Comparison of ENCODE assay signal across 16 cellular contexts in the genomic region with DNA sequence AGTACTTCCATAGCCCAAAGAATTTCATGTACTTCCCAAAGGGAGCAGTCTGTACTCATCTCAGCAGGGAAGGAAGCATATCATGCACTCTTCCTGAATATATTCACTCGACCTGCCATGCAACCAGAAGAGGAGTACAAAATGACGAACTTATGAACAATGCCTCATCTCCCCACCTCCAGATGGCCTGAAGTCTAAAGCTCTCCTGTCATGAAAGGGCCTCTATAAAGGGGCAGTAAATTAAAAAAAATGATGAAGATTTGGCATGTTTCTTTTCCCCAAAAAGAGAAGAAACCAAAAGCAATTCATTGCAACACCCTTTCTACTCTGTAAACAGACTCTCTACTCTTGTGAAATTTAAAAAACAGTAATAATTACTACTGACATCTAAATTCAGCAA.
DNase-seq lines count a peak whose midpoint lies in the region; ATAC-seq, FAIRE-seq and TF ChIP-seq lines count a peak whose summit lies in the region.
"Had no signal": no experiment of that assay in that cellular context is flagged by ENCODE, and none has a peak within 500 bp of the region (broad histone marks: within the 10 kb centered on the region; RNA-seq: fewer than 3 reads in every experiment).

No MANE protein-coding gene starts in this region.

- H3K4me1 Mint-ChIP-seq in astrocyte (ENCODE audit: low read depth, unreplicated experiment), result peaks cover 8% of the 10 kb centered on the region

- H4K20me1 ChIP-seq in DND-41 (ENCODE audit: insufficient read depth, low read length), result no peaks in the 10 kb centered on the region
- H4K20me1 ChIP-seq in astrocyte (ENCODE audit: insufficient read depth, low read length), result no peaks in the 10 kb centered on the region

- no peak for TF ChIP-seq CTCF in DND-41 (IDR thresholded peaks at IDR 0.05; ENCODE audit: borderline replicate concordance, extremely low read depth, low read length, poor library complexity, severe bottlenecking)
- no peak for TF ChIP-seq CTCF in astrocyte (IDR thresholded peaks at IDR 0.05; ENCODE audit: insufficient read depth, low read depth, low read length)

- no peaks in the 10 kb centered on the region for H3K9me3 Mint-ChIP-seq in astrocyte (ENCODE audit: unreplicated experiment)
- H3K9me3 Mint-ChIP-seq: HFFc6 had no signal

- H3K4me2 ChIP-seq in DND-41 (ENCODE audit: insufficient read depth, low read length), result no peak overlapping the region
- no peak overlapping the region for H3K4me2 ChIP-seq in astrocyte (ENCODE audit: low read length)
- no peak overlapping the region for H3K4me2 ChIP-seq in mesenchymal stem cell (ENCODE audit: low read length, poor library complexity, severe bottlenecking)

- H2BK15ac ChIP-seq in mesenchymal stem cell (ENCODE audit: low read depth, poor library complexity, severe bottlenecking), result no peak overlapping the region

- no peak for ATAC-seq in DND-41 (ENCODE audit: insufficient read depth, low read depth)

- H3K23ac ChIP-seq in mesenchymal stem cell (ENCODE audit: low read length in 2 of 2), result no peak overlapping the region

- no peak overlapping the region for H2BK120ac ChIP-seq in mesenchymal stem cell (ENCODE audit: low read depth, low read length)

- H3K14ac ChIP-seq in mesenchymal stem cell (ENCODE audit: low read length in 2 of 2), result no peak overlapping the region

- no peak overlapping the region for H2BK5ac ChIP-seq in mesenchymal stem cell (ENCODE audit: low read depth, low read length, poor library complexity, severe bottlenecking)

- no peak overlapping the region for H2BK12ac ChIP-seq in mesenchymal stem cell (ENCODE audit: low read length in 2 of 2)

- no peak for DNase-seq in DND-41
- peak; percentile 61 for DNase-seq in NCI-H69 (lab: John Stamatoyannopoulos, UW)
- no peak for DNase-seq in astrocyte (ENCODE audit: low read depth)
- DNase-seq in mesenchymal stem cell, result peak; percentile 17
- DNase-seq in NCI-H524 (lab: John Stamatoyannopoulos, UW), result no peak
- DNase-seq in COLO668 (lab: John Stamatoyannopoulos, UW; ENCODE audit: unreplicated experiment), result no peak
- DNase-seq in stimulated activated CD4-positive, alpha-beta T cell treated with anti-CD3 and anti-CD28 coated beads, Interleukin-1b, Interleukin-23, amount 100 ng/mL, for 48 hours, result no peak
- DNase-seq: DMS 273 treated with DMSO at 0.1 percent for 48 hours, HFFc6, MG63, NCI-H1092 treated with DMSO at 0.1 percent for 48 hours, NCI-H1694 treated with DMSO at 0.1 percent for 48 hours, NCI-H2107, NCI-H2227 treated with DMSO at 0.1 percent for 48 hours, NCI-H524 treated with DMSO at 0.1 percent for 48 hours, SHP77 treated with DMSO at 0.1 percent for 48 hours had no signal

- no peak overlapping the region for H3K27ac Mint-ChIP-seq in astrocyte (ENCODE audit: unreplicated experiment)
- H3K27ac Mint-ChIP-seq: HFFc6 had no signal

- H3K27me3 Mint-ChIP-seq in astrocyte (ENCODE audit: low read depth, unreplicated experiment), result no peaks in the 10 kb centered on the region

- H3K27ac ChIP-seq in DND-41 (ENCODE audit: low read length) (no peak overlapping the region), astrocyte (ENCODE audit: low read depth, low read length) (no peak overlapping the region), mesenchymal stem cell (ENCODE audit: low read length, poor library complexity, severe bottlenecking) (no peak overlapping the region)

- H3K4me3 ChIP-seq in DND-41 (ENCODE audit: low read depth in 1 of 2, low read length in 2 of 2) (no peak overlapping the region), astrocyte (ENCODE audit: insufficient read depth, low read depth, low read length) (no peak overlapping the region), mesenchymal stem cell (ENCODE audit: insufficient read depth in 1 of 2, low read depth in 1 of 2, low read length in 2 of 2) (no peak overlapping the region)
- H3K4me3 ChIP-seq: MG63 had no signal

- no peak overlapping the region for H4K91ac ChIP-seq in mesenchymal stem cell (ENCODE audit: low read length)

- FAIRE-seq in astrocyte (lab: Jason Lieb, UNC), result no peak

- no peak overlapping the region for H2AK5ac ChIP-seq in mesenchymal stem cell (ENCODE audit: low read length, severe bottlenecking)

- no peaks in the 10 kb centered on the region for H3K9me3 ChIP-seq in DND-41 (ENCODE audit: insufficient read depth, low read length, severe bottlenecking)
- H3K9me3 ChIP-seq in astrocyte (ENCODE audit: insufficient read depth, low read depth, low read length), result no peaks in the 10 kb centered on the region
- H3K9me3 ChIP-seq in mesenchymal stem cell (ENCODE audit: control insufficient read depth, low read length), result no peaks in the 10 kb centered on the region
- H3K9me3 ChIP-seq: MG63 had no signal

- H3K27me3 ChIP-seq in DND-41 (ENCODE audit: insufficient read depth, low read length, poor library complexity), result no peaks in the 10 kb centered on the region
- no peaks in the 10 kb centered on the region for H3K27me3 ChIP-seq in astrocyte (ENCODE audit: insufficient read depth, low read length)
- no peaks in the 10 kb centered on the region for H3K27me3 ChIP-seq in mesenchymal stem cell (ENCODE audit: control insufficient read depth in 1 of 2, insufficient read depth in 1 of 2, low read length in 2 of 2)
- H3K27me3 ChIP-seq: MG63 had no signal

- no CpG with 5 or more reads among the region's 2 CpGs for WGBS in mesenchymal stem cell

- H3K79me1 ChIP-seq in mesenchymal stem cell (replicated peaks; ENCODE audit: low read length, poor library complexity, severe bottlenecking), result no peaks in the 10 kb centered on the region

- H3K36me3 ChIP-seq in DND-41 (ENCODE audit: insufficient read depth, low read length) (no peaks in the 10 kb centered on the region), astrocyte (ENCODE audit: insufficient read depth, low read length) (no peaks in the 10 kb centered on the region), mesenchymal stem cell (ENCODE audit: control insufficient read depth in 1 of 2, insufficient read depth in 2 of 2, low read depth in 1 of 2, low read length in 2 of 2) (no peaks in the 10 kb centered on the region)
- H3K36me3 ChIP-seq: MG63 had no signal

- H3K4me3 Mint-ChIP-seq in astrocyte (ENCODE audit: unreplicated experiment), result no peak overlapping the region
- H3K4me3 Mint-ChIP-seq: HFFc6 had no signal

- H3K4me1 ChIP-seq in DND-41 (ENCODE audit: insufficient read depth, low read length), result peaks cover 3% of the 10 kb centered on the region; the same call in 1 of the 2 replicates
- no peaks in the 10 kb centered on the region for H3K4me1 ChIP-seq in astrocyte (ENCODE audit: insufficient read depth, low read length)
- no peaks in the 10 kb centered on the region for H3K4me1 ChIP-seq in mesenchymal stem cell (ENCODE audit: control insufficient read depth, insufficient read depth, low read depth, low read length)

- H3K9ac ChIP-seq in DND-41 (ENCODE audit: low read depth, low read length), result no peak overlapping the region
- H3K9ac ChIP-seq in astrocyte (ENCODE audit: low read length), result no peak overlapping the region
- no peak overlapping the region for H3K9ac ChIP-seq in mesenchymal stem cell (ENCODE audit: low read length)

- no peaks in the 10 kb centered on the region for H3K79me2 ChIP-seq in DND-41 (ENCODE audit: insufficient read depth, low read length)
- H3K79me2 ChIP-seq in astrocyte (ENCODE audit: insufficient read depth, low read length), result no peaks in the 10 kb centered on the region

- H3K4ac ChIP-seq in mesenchymal stem cell (ENCODE audit: low read depth in 1 of 2, low read length in 2 of 2), result no peak overlapping the region

- no peaks in the 10 kb centered on the region for H3K36me3 Mint-ChIP-seq in astrocyte (ENCODE audit: low read depth, unreplicated experiment)

- H4K8ac ChIP-seq in mesenchymal stem cell (ENCODE audit: low read length), result no peak overlapping the region

- H2AFZ ChIP-seq in DND-41 (ENCODE audit: low read depth, low read length), result peak overlapping the region; percentile 43; the same call in 1 of the 2 replicates
- peak overlapping the region; percentile 44 for H2AFZ ChIP-seq in astrocyte (ENCODE audit: low read depth, low read length)
- no peak overlapping the region for H2AFZ ChIP-seq in mesenchymal stem cell (ENCODE audit: low read depth, low read length)

- no peak overlapping the region for H3K18ac ChIP-seq in mesenchymal stem cell (ENCODE audit: low read depth in 1 of 2, low read length in 2 of 2)

Comparison
In these comparisons a context has a peak if more than half of its experiments do, and no peak if none do; other contexts are left out.
1. DNase-seq: peak in NCI-H69 (single experiment) and mesenchymal stem cell (single experiment); none in DND-41 (single experiment), astrocyte (single experiment), NCI-H524 (0 of 2), COLO668 (single experiment) and stimulated activated CD4-positive, alpha-beta T cell treated with anti-CD3 and anti-CD28 coated beads, Interleukin-1b, Interleukin-23, amount 100 ng/mL, for 48 hours (single experiment).